ENCODE assay signal across 22 cellular contexts in the genomic region with DNA sequence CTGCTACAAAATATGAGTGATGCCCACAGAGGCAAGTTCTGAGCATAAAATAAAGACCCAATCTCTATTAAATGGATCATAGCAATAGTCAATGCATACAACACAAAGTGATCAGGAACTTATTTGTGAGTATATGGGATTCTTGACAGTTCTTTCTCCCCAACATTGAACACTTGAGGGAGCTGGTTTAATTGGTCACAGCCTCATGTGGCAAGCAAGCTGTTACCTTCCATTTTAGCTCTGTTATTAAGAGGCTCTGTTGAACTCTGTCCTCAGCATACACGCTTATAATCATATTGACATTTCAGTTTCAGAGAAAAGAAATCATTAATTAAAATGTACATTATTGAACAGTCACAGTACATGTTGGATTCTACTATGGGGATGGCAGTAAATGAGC. TPM values are rescaled to one million over a fixed set of nuclear protein-coding genes. Genes with fewer than 3 reads are reported as not detected.
"Had no signal": no experiment of that assay in that cellular context is flagged by ENCODE, and none has a peak within 500 bp of the region (broad histone marks: within the 10 kb centered on the region; RNA-seq: fewer than 3 reads in every experiment).

No MANE protein-coding gene starts in this region.

- H3K36me3 ChIP-seq: thyroid gland, upper lobe of right lung had no signal

- H3K27me3 ChIP-seq: thyroid gland, upper lobe of right lung had no signal

- H3K4me3 ChIP-seq: coronary artery, thyroid gland, upper lobe of right lung had no signal

- DNase-seq: activated CD4-positive, alpha-beta T cell treated with anti-CD3 and anti-CD28 coated beads, Interleukin-2, amount 50 U/mL, for 4 hours; activated CD8-positive, alpha-beta memory T cell treated with anti-CD3 and anti-CD28 coated beads for 24 hours; activated CD8-positive, alpha-beta memory T cell treated with anti-CD3 and anti-CD28 coated beads, Interleukin-2, amount 50 U/mL, for 4 hours; activated naive CD4-positive, alpha-beta T cell treated with anti-CD3 and anti-CD28 coated beads for 36 hours; activated naive CD8-positive, alpha-beta T cell treated with anti-CD3 and anti-CD28 coated beads, Interleukin-2, amount 10 ng/mL, durations not matched to agents 7 days and 5 days; activated T-cell treated with anti-CD3 and anti-CD28 coated beads, Interleukin-2, amount 50 U/mL, for 24 hours; amniotic stem cell; cerebellar nuclear complex; erythroblast; hippocampal formation; left ventricle myocardium superior; stimulated activated CD4-positive, alpha-beta T cell treated with anti-CD3 and anti-CD28 coated beads, Interleukin-4, amount 100 ng/mL, for 24 hours; stimulated activated naive CD4-positive, alpha-beta T cell treated with Interleukin-2 at 50 U/mL for 16 hours; T-helper 9 cell; thyroid gland; upper lobe of right lung had no signal

- H3K4me1 ChIP-seq: upper lobe of right lung had no signal

- H3K27ac ChIP-seq: coronary artery, thyroid gland, upper lobe of right lung had no signal

- ATAC-seq: left ventricle myocardium superior; natural killer cell treated with Interleukin-12 subunit alpha and Interleukin-12 subunit beta and Interleukin-15 and Interleukin-18, amount 100 ng/mL, for 72 hours; upper lobe of right lung; WTC11 had no signal

- H3K9me3 ChIP-seq: thyroid gland, upper lobe of right lung had no signal

RNA-seq across cellular contexts. Expression of gene PAX3, which starts 37.6 kb away (rescaled TPM):
- total RNA-seq: activated naive CD4-positive, alpha-beta T cell treated with anti-CD3 and anti-CD28 coated beads for 36 hours; activated naive CD8-positive, alpha-beta T cell treated with anti-CD3 and anti-CD28 coated beads, Interleukin-2, amount 10 ng/mL, durations not matched to agents 7 days and 5 days; frontal cortex; left ventricle myocardium superior; natural killer cell treated with Interleukin-12 subunit alpha and Interleukin-12 subunit beta and Interleukin-15 and Interleukin-18, amount 100 ng/mL, for 72 hours; progenitor cell of endocrine pancreas; T-helper 1 cell treated with Interleukin-12 subunit alpha and Interleukin-12 subunit beta and Interleukin-4 antibody, amounts not matched to agents 30 ng/mL and 1 ng/mL, for 36 hours; thyroid gland; upper lobe of right lung; WTC11 had no signal
